In genomic region chr14:22768947-22769346, GRCh38 we compare ENCODE assay signal across 21 cellular contexts. TPM values are rescaled to one million over a fixed set of nuclear protein-coding genes. Genes with fewer than 3 reads are reported as not detected.
DNase-seq lines count a peak whose midpoint lies in the region; ATAC-seq and TF ChIP-seq lines count a peak whose summit lies in the region.
"Had no signal": no experiment of that assay in that cellular context is flagged by ENCODE, and none has a peak within 500 bp of the region (broad histone marks: within the 10 kb centered on the region; RNA-seq: fewer than 3 reads in every experiment).

No MANE protein-coding gene starts in this region.

- peaks cover 26% of the 10 kb centered on the region for H3K36me3 Mint-ChIP-seq in activated naive CD8-positive, alpha-beta T cell
- peaks cover 67% of the 10 kb centered on the region for H3K36me3 Mint-ChIP-seq in activated naive CD8-positive, alpha-beta T cell treated with anti-CD3 and anti-CD28 coated beads for 36 hours
- H3K36me3 Mint-ChIP-seq in T-helper 17 cell (ENCODE audit: low read depth) = peaks cover 13% of the 10 kb centered on the region
- H3K36me3 Mint-ChIP-seq in glutamatergic neuron (ENCODE audit: unreplicated experiment) = no peaks in the 10 kb centered on the region
- H3K36me3 Mint-ChIP-seq in type B pancreatic cell = peaks cover 28% of the 10 kb centered on the region

- peak overlapping the region; percentile 87 for H3K27ac Mint-ChIP-seq in activated naive CD8-positive, alpha-beta T cell
- H3K27ac Mint-ChIP-seq in activated naive CD8-positive, alpha-beta T cell treated with anti-CD3 and anti-CD28 coated beads for 36 hours = no peak overlapping the region
- peak overlapping the region; percentile 96 for H3K27ac Mint-ChIP-seq in T-helper 17 cell
- no peak overlapping the region for H3K27ac Mint-ChIP-seq in glutamatergic neuron (ENCODE audit: unreplicated experiment)
- H3K27ac Mint-ChIP-seq in type B pancreatic cell = no peak overlapping the region

- TF ChIP-seq CTCF in glutamatergic neuron (IDR thresholded peaks at IDR 0.05; ENCODE audit: partially characterized antibody, unreplicated experiment) = no peak
- TF ChIP-seq CTCF in type B pancreatic cell (conservative IDR thresholded peaks at IDR 0.05) = no peak

- H3K4me1 Mint-ChIP-seq in activated naive CD8-positive, alpha-beta T cell (ENCODE audit: low read depth) = peaks cover 32% of the 10 kb centered on the region
- peaks cover 32% of the 10 kb centered on the region for H3K4me1 Mint-ChIP-seq in activated naive CD8-positive, alpha-beta T cell treated with anti-CD3 and anti-CD28 coated beads for 36 hours
- H3K4me1 Mint-ChIP-seq in T-helper 17 cell (peaks cover 33% of the 10 kb centered on the region), glutamatergic neuron (ENCODE audit: low read depth, unreplicated experiment) (peaks cover 5% of the 10 kb centered on the region), type B pancreatic cell (ENCODE audit: unreplicated experiment) (peaks cover 18% of the 10 kb centered on the region)

- DNase-seq in activated naive CD8-positive, alpha-beta T cell treated with anti-CD3 and anti-CD28 coated beads for 36 hours = no peak
- no peak for DNase-seq in T-helper 17 cell
- no peak for DNase-seq in glutamatergic neuron
- DNase-seq in type B pancreatic cell (ENCODE audit: extremely low spot score, unreplicated experiment) = no peak
- DNase-seq: activated CD4-positive, CD25-positive, alpha-beta regulatory T cell; activated naive CD4-positive, alpha-beta T cell; CD8-positive, alpha-beta T cell; cerebellar nuclear complex; DMS153; effector memory CD4-positive, alpha-beta T cell; H7; immature natural killer cell; NCI-H2171; NCI-H526 had no signal

- H3K9me3 ChIP-seq in T-helper 17 cell (ENCODE audit: control insufficient read depth, low read length, poor library complexity, severe bottlenecking) = no peaks in the 10 kb centered on the region
- H3K9me3 ChIP-seq: ascending aorta, prostate gland, vagina had no signal

- H3K4me3 Mint-ChIP-seq in activated naive CD8-positive, alpha-beta T cell = peak overlapping the region; percentile 73
- no peak overlapping the region for H3K4me3 Mint-ChIP-seq in activated naive CD8-positive, alpha-beta T cell treated with anti-CD3 and anti-CD28 coated beads for 36 hours
- no peak overlapping the region for H3K4me3 Mint-ChIP-seq in T-helper 17 cell
- peak overlapping the region; percentile 45 for H3K4me3 Mint-ChIP-seq in glutamatergic neuron (ENCODE audit: unreplicated experiment)
- H3K4me3 Mint-ChIP-seq in type B pancreatic cell = peak overlapping the region; percentile 11

- peaks cover 3% of the 10 kb centered on the region for H3K9me3 Mint-ChIP-seq in activated naive CD8-positive, alpha-beta T cell (ENCODE audit: low read depth)
- no peaks in the 10 kb centered on the region for H3K9me3 Mint-ChIP-seq in activated naive CD8-positive, alpha-beta T cell treated with anti-CD3 and anti-CD28 coated beads for 36 hours
- H3K9me3 Mint-ChIP-seq in glutamatergic neuron (ENCODE audit: unreplicated experiment) = peaks cover 7% of the 10 kb centered on the region
- H3K9me3 Mint-ChIP-seq in type B pancreatic cell = peaks cover 6% of the 10 kb centered on the region
- H3K9me3 Mint-ChIP-seq: CD8-positive, alpha-beta T cell; immature natural killer cell had no signal

- H3K27me3 Mint-ChIP-seq in activated naive CD8-positive, alpha-beta T cell = no peaks in the 10 kb centered on the region
- H3K27me3 Mint-ChIP-seq in activated naive CD8-positive, alpha-beta T cell treated with anti-CD3 and anti-CD28 coated beads for 36 hours = no peaks in the 10 kb centered on the region
- H3K27me3 Mint-ChIP-seq in T-helper 17 cell (no peaks in the 10 kb centered on the region), glutamatergic neuron (ENCODE audit: unreplicated experiment) (peaks cover 7% of the 10 kb centered on the region), type B pancreatic cell (no peaks in the 10 kb centered on the region)

- ATAC-seq in T-helper 17 cell = no peak
- ATAC-seq in HG02840 (IDR thresholded peaks at IDR 0.05; ENCODE audit: low FRiP score, unreplicated experiment) = no peak
- ATAC-seq in GM21381 (IDR thresholded peaks at IDR 0.05; ENCODE audit: unreplicated experiment) = no peak
- ATAC-seq: CD8-positive, alpha-beta T cell; left lobe of liver had no signal

RNA-seq across cellular contexts. Expression of gene OXA1L, which starts 2.5 kb away (rescaled TPM):
- 100 to 1,000 TPM; 133 to 140 TPM for total RNA-seq in activated naive CD8-positive, alpha-beta T cell treated with anti-CD3 and anti-CD28 coated beads for 36 hours
- total RNA-seq in T-helper 17 cell (100 to 1,000 TPM; 150 to 171 TPM), glutamatergic neuron (ENCODE audit: unreplicated experiment) (80.3 TPM), type B pancreatic cell (ENCODE audit: low replicate concordance) (137 and 160 TPM in 2 replicates)

RNA-seq across cellular contexts. Expression of gene SLC7A7, which starts 46.3 kb away (rescaled TPM):
- 1 to 10 TPM in 1 of 2 experiments, under 1 TPM in 1; 0.56 to 1.0 TPM for total RNA-seq in activated naive CD8-positive, alpha-beta T cell treated with anti-CD3 and anti-CD28 coated beads for 36 hours
- total RNA-seq in T-helper 17 cell = 1 to 10 TPM in 1 of 2 donors, under 1 TPM in 1; 0.55 to 3.1 TPM
- 1.7 TPM for total RNA-seq in glutamatergic neuron (ENCODE audit: unreplicated experiment)
- 9.7 and 31.6 TPM in 2 replicates for total RNA-seq in type B pancreatic cell (ENCODE audit: low replicate concordance)

Comparison
In these comparisons a context has a peak if more than half of its experiments do, and no peak if none do; other contexts are left out.
1. H3K27ac Mint-ChIP-seq: peak in activated naive CD8-positive, alpha-beta T cell (single experiment) and T-helper 17 cell (single experiment); none in activated naive CD8-positive, alpha-beta T cell treated with anti-CD3 and anti-CD28 coated beads for 36 hours (single experiment), glutamatergic neuron (single experiment) and type B pancreatic cell (single experiment).
2. H3K4me3 Mint-ChIP-seq: peak in activated naive CD8-positive, alpha-beta T cell (single experiment), glutamatergic neuron (single experiment) and type B pancreatic cell (single experiment); none in activated naive CD8-positive, alpha-beta T cell treated with anti-CD3 and anti-CD28 coated beads for 36 hours (single experiment) and T-helper 17 cell (single experiment).